In genomic region chr11:65911682-65912568, GRCh38 we compare ENCODE assay signal across 9 cellular contexts. TPM values are rescaled to one million over a fixed set of nuclear protein-coding genes. Genes with fewer than 3 reads are reported as not detected.
DNase-seq lines count a peak whose midpoint lies in the region; ATAC-seq and TF ChIP-seq lines count a peak whose summit lies in the region.
"Had no signal": no experiment of that assay in that cellular context is flagged by ENCODE, and none has a peak within 500 bp of the region (broad histone marks: within the 10 kb centered on the region; RNA-seq: fewer than 3 reads in every experiment).

No MANE protein-coding gene starts in this region.

- CTCF ChIA-PET in PC-3 (lab: Charles Lee), result interaction anchor here (0.6 to 1.4 kb wide), 6 partner anchors 10 to 52 kb away, joined by 3 to 15 read pairs (median 4); partner anchors contain the start of gene FIBP

- intact Hi-C loops in PC-3 (cut with micrococcal nuclease) (loop anchor here (1.0 to 2.0 kb wide), 3 partner anchors 12 to 21 kb away; partner anchors contain the start of genes CCDC85B and FOSL1), esophagus muscularis mucosa (cut with DNase I) (no loop called here)

- no peaks in the 10 kb centered on the region for H4K20me1 ChIP-seq in PC-3 (ENCODE audit: low read length)

- no peaks in the 10 kb centered on the region for H3K9me3 Mint-ChIP-seq in progenitor cell of endocrine pancreas (ENCODE audit: low read depth)

- peak overlapping the region; percentile 91 for H3K27ac ChIP-seq in ACC112 (ENCODE audit: low read depth, low read length)
- H3K27ac ChIP-seq in PC-3 (ENCODE audit: low read length), result peak overlapping the region; percentile 93
- no peak overlapping the region for H3K27ac ChIP-seq in esophagus muscularis mucosa (replicated peaks in 1 of 4)

- H2AFZ ChIP-seq in ACC112 (ENCODE audit: low read length, unreplicated experiment), result no peak overlapping the region
- no peak overlapping the region; the same call in 1 of the 2 replicates for H2AFZ ChIP-seq in PC-3 (ENCODE audit: low read length)

- H3K27me3 Mint-ChIP-seq in progenitor cell of endocrine pancreas, result peaks cover 28% of the 10 kb centered on the region

- H3K9me3 ChIP-seq in PC-3 (ENCODE audit: low read length) (no peaks in the 10 kb centered on the region), esophagus muscularis mucosa (no peaks in the 10 kb centered on the region)

- peak overlapping the region; percentile 78 for H3K9ac ChIP-seq in PC-3 (ENCODE audit: low read length)

- H3K4me1 Mint-ChIP-seq in progenitor cell of endocrine pancreas (ENCODE audit: low read depth), result peaks cover 2% of the 10 kb centered on the region

- DNase-seq in H4 (ENCODE audit: low spot score) (peak; percentile 91), PC-3 (peak; percentile 99), esophagus muscularis mucosa (ENCODE audit: extremely low spot score) (no peak), progenitor cell of endocrine pancreas (ENCODE audit: low spot score, unreplicated experiment) (no peak), NCI-H187 treated with DMSO at 0.1 percent for 48 hours (lab: John Stamatoyannopoulos, UW) (no peak)

- ATAC-seq in PC-3 (peak; percentile 46), GM21528 (IDR thresholded peaks at IDR 0.05; ENCODE audit: low FRiP score, unreplicated experiment) (no peak), GM18519 (IDR thresholded peaks at IDR 0.05; ENCODE audit: low FRiP score, unreplicated experiment) (no peak)

- TF ChIP-seq EP300 in esophagus muscularis mucosa (IDR thresholded peaks at IDR 0.05), result no peak

- POLR2A ChIA-PET in PC-3 (lab: Charles Lee; ENCODE audit: unreplicated experiment), result interaction anchor here (0.6 to 2.5 kb wide), 6 partner anchors 11 to 99 kb away, joined by 3 to 31 read pairs (median 14); partner anchors contain the start of genes CCDC85B, FIBP and FOSL1

- no TSS peak for BruUV-seq in PC-3 (replicated peaks; lab: Mats Ljungman, UMichigan)

- H3K9me2 ChIP-seq in PC-3 (replicated peaks; ENCODE audit: low read length), result no peaks in the 10 kb centered on the region

- peak overlapping the region; percentile 27; the same call in 1 of the 2 replicates for H3K4me3 ChIP-seq in ACC112 (ENCODE audit: low read depth, low read length)
- no peak overlapping the region for H3K4me3 ChIP-seq in PC-3 (ENCODE audit: low read length)
- no peak overlapping the region for H3K4me3 ChIP-seq in esophagus muscularis mucosa

- H3K4me1 ChIP-seq in ACC112 (ENCODE audit: control insufficient read depth, insufficient read depth, low read length, unreplicated experiment), result peaks cover 74% of the 10 kb centered on the region
- H3K4me1 ChIP-seq in PC-3 (ENCODE audit: insufficient read depth, low read length), result peaks cover 82% of the 10 kb centered on the region
- peaks cover 36 to 48% (median 43%) of the 10 kb centered on the region in 4 donors for H3K4me1 ChIP-seq in esophagus muscularis mucosa

- H3K79me2 ChIP-seq in ACC112 (ENCODE audit: control insufficient read depth, insufficient read depth, low read length, unreplicated experiment), result peaks cover 11% of the 10 kb centered on the region
- H3K79me2 ChIP-seq in PC-3 (ENCODE audit: low read length), result peaks cover 68% of the 10 kb centered on the region

- H3K36me3 Mint-ChIP-seq in progenitor cell of endocrine pancreas (ENCODE audit: insufficient read depth), result no peaks in the 10 kb centered on the region

- H3K4me3 Mint-ChIP-seq in progenitor cell of endocrine pancreas (ENCODE audit: low read depth), result no peak overlapping the region

- TF ChIP-seq POLR2A in esophagus muscularis mucosa (IDR thresholded peaks at IDR 0.05; ENCODE audit: low read depth), result no peak

- TF ChIP-seq CTCF in PC-3 (conservative IDR thresholded peaks at IDR 0.05; ENCODE audit: low read depth, low read length) (peak; percentile 66), esophagus muscularis mucosa (IDR thresholded peaks at IDR 0.05) (peak in 2 of 3 experiments; percentile 40), progenitor cell of endocrine pancreas (IDR thresholded peaks at IDR 0.05; ENCODE audit: unreplicated experiment) (no peak)

- no peaks in the 10 kb centered on the region for H3K27me3 ChIP-seq in ACC112 (ENCODE audit: insufficient read depth, low read length)
- no peaks in the 10 kb centered on the region for H3K27me3 ChIP-seq in PC-3 (ENCODE audit: low read length)
- H3K27me3 ChIP-seq in esophagus muscularis mucosa, result no peaks in the 10 kb centered on the region

- H3K4me2 ChIP-seq in PC-3 (ENCODE audit: low read length), result peak overlapping the region; percentile 50

- H3K36me3 ChIP-seq in ACC112 (ENCODE audit: insufficient read depth, low read length), result no peaks in the 10 kb centered on the region
- H3K36me3 ChIP-seq in PC-3 (ENCODE audit: low read depth, low read length), result no peaks in the 10 kb centered on the region
- peaks cover 0 to 2% (median 0%) of the 10 kb centered on the region in 4 donors for H3K36me3 ChIP-seq in esophagus muscularis mucosa

- WGBS in esophagus muscularis mucosa, result 23% methylated on average over 13 of the region's 14 CpGs

- H3F3A ChIP-seq in PC-3 (ENCODE audit: low read length, unreplicated experiment), result peaks cover 3% of the 10 kb centered on the region

- H3K27ac Mint-ChIP-seq in progenitor cell of endocrine pancreas, result peak overlapping the region; percentile 54

RNA-seq across cellular contexts. Expression of gene C11orf68, which starts 6.9 kb away (rescaled TPM):
- total RNA-seq in H4 (2014; rRNA removed; shearing (Covaris generic)), result 13.4 and 14.3 TPM in 2 replicates
- total RNA-seq in PC-3 (2014; rRNA removed) (61.3 and 82.0 TPM in 2 replicates), esophagus muscularis mucosa (10 to 100 TPM; 18.2 to 56.0 (median 28.0) TPM), progenitor cell of endocrine pancreas (23.9 and 28.6 TPM in 2 replicates)

RNA-seq across cellular contexts. Expression of gene DRAP1, which starts 7.3 kb away (rescaled TPM):
- total RNA-seq in H4 (2014; rRNA removed; shearing (Covaris generic)), result 181 and 235 TPM in 2 replicates
- total RNA-seq in PC-3 (2014; rRNA removed) (944 and 1,531 TPM in 2 replicates), esophagus muscularis mucosa (100 to 1,000 TPM in 2 of 4 donors, 10 to 100 TPM in 2; 78.4 to 122 (median 101) TPM), progenitor cell of endocrine pancreas (61.5 and 65.8 TPM in 2 replicates)

RNA-seq across cellular contexts. Expression of gene FOSL1, which starts 11.7 kb away (rescaled TPM):
- total RNA-seq in H4 (2014; rRNA removed; shearing (Covaris generic)), result 12.9 and 18.0 TPM in 2 replicates
- total RNA-seq in PC-3 (2014; rRNA removed) (656 and 851 TPM in 2 replicates), esophagus muscularis mucosa (10 to 100 TPM in 1 of 4 donors, 1 to 10 TPM in 2, not detected in 1; 3.2 to 47.2 (median 8.7) TPM), progenitor cell of endocrine pancreas (1.7 and 2.6 TPM in 2 replicates)
- total RNA-seq: frontal cortex had no signal

RNA-seq across cellular contexts. Expression of gene CCDC85B, which starts 21.5 kb away (rescaled TPM):
- total RNA-seq in H4 (2014; rRNA removed; shearing (Covaris generic)), result 35.8 and 44.2 TPM in 2 replicates
- total RNA-seq in PC-3 (2014; rRNA removed) (207 and 280 TPM in 2 replicates), esophagus muscularis mucosa (10 to 100 TPM; 63.5 to 99.5 (median 84.6) TPM), progenitor cell of endocrine pancreas (7.4 and 7.9 TPM in 2 replicates)

RNA-seq across cellular contexts. Expression of gene FIBP, which starts 23.7 kb away (rescaled TPM):
- total RNA-seq in H4 (2014; rRNA removed; shearing (Covaris generic)), result 175 and 231 TPM in 2 replicates
- 221 TPM in 2 replicates for total RNA-seq in PC-3 (2014; rRNA removed)
- total RNA-seq in esophagus muscularis mucosa, result 10 to 100 TPM; 33.2 to 74.3 (median 48.6) TPM
- total RNA-seq in progenitor cell of endocrine pancreas, result 67.7 and 77.8 TPM in 2 replicates

Comparison
In these comparisons a context has a peak if more than half of its experiments do, and no peak if none do; other contexts are left out.
1. H3K27ac ChIP-seq: peak in ACC112 (single experiment) and PC-3 (single experiment); none in esophagus muscularis mucosa (0 of 4).
2. DNase-seq: peak in H4 (single experiment) and PC-3 (single experiment); none in esophagus muscularis mucosa (single experiment), progenitor cell of endocrine pancreas (single experiment) and NCI-H187 treated with DMSO at 0.1 percent for 48 hours (single experiment).
3. RNA of gene FOSL1, which starts 11.7 kb away (total RNA-seq): 656 to 851 TPM in PC-3; 12.9 to 18.0 TPM in H4, 3.2 to 47.2 TPM in esophagus muscularis mucosa and 1.7 to 2.6 TPM in progenitor cell of endocrine pancreas; every median in the first group is over 10 times any median in the second.